Comparison of ENCODE assay signal across 13 cellular contexts in genomic region chr14:70052990-70053389, GRCh38.
A peak's percentile ranks its signal among the peaks of the same experiment; 100 is the strongest.
DNase-seq lines count a peak whose midpoint lies in the region; ATAC-seq and TF ChIP-seq lines count a peak whose summit lies in the region.
"Had no signal": no experiment of that assay in that cellular context is flagged by ENCODE, and none has a peak within 500 bp of the region (broad histone marks: within the 10 kb centered on the region; RNA-seq: fewer than 3 reads in every experiment).

No MANE protein-coding gene starts in this region.

- H3K36me3 ChIP-seq in Karpas-422 (ENCODE audit: insufficient read depth, low read length) (no peaks in the 10 kb centered on the region), left lung (no peaks in the 10 kb centered on the region), lower lobe of right lung (no peaks in the 10 kb centered on the region)

- H3K4me2 ChIP-seq in Karpas-422 (ENCODE audit: low read depth, low read length, poor library complexity, severe bottlenecking): no peak overlapping the region

- peak; percentile 7 for DNase-seq in EL
- peak; percentile 67 for DNase-seq in Karpas-422
- peak; percentile 29 for DNase-seq in astrocyte of the spinal cord (ENCODE audit: low read depth, low spot score)
- no peak for DNase-seq in left lung
- no peak for DNase-seq in DMS53 (lab: John Stamatoyannopoulos, UW)
- no peak for DNase-seq in lower lobe of right lung
- DNase-seq: GF-D8; stimulated activated naive B cell treated with anti-CD40 and anti-IgM and Interleukin-4, amounts not matched to agents 10 μg/mL and 1 μg/mL and 100 μg/mL, for 72 hours had no signal

- H3K9me3 ChIP-seq in Karpas-422 (ENCODE audit: low read length) (no peaks in the 10 kb centered on the region), left lung (no peaks in the 10 kb centered on the region), lower lobe of right lung (no peaks in the 10 kb centered on the region)

- H2AFZ ChIP-seq in Karpas-422 (ENCODE audit: low read length): no peak overlapping the region

- no peak overlapping the region for H3K9ac ChIP-seq in Karpas-422 (ENCODE audit: low read length)

- H3K79me2 ChIP-seq in Karpas-422 (ENCODE audit: low read length): no peaks in the 10 kb centered on the region

- intact Hi-C loops in left lung (cut with DNase I): no loop called here
- intact Hi-C loops in lower lobe of right lung (cut with DNase I): no loop called here

- no peaks in the 10 kb centered on the region for H3K9me2 ChIP-seq in Karpas-422 (replicated peaks; ENCODE audit: insufficient read depth, low read length)

- H3K27me3 ChIP-seq in Karpas-422 (ENCODE audit: low read length) (no peaks in the 10 kb centered on the region), left lung (peaks cover 0 to 25% of the 10 kb centered on the region in 2 donors), lower lobe of right lung (ENCODE audit: low read depth) (peaks cover 6% of the 10 kb centered on the region)

- H3K4me3 ChIP-seq in Karpas-422 (ENCODE audit: low read length): no peak overlapping the region
- no peak overlapping the region for H3K4me3 ChIP-seq in astrocyte of the spinal cord (ENCODE audit: low read depth, low read length)
- H3K4me3 ChIP-seq in left lung: no peak overlapping the region
- no peak overlapping the region for H3K4me3 ChIP-seq in lower lobe of right lung

- in situ Hi-C loops in astrocyte of the spinal cord (cut with HindIII; ENCODE audit: low sequenced_read_pairs): no loop called here

- H3K4me1 ChIP-seq in Karpas-422 (ENCODE audit: low read length): no peaks in the 10 kb centered on the region
- no peaks in the 10 kb centered on the region for H3K4me1 ChIP-seq in left lung
- H3K4me1 ChIP-seq in lower lobe of right lung: no peaks in the 10 kb centered on the region

- ATAC-seq in left lung (peak; percentile 53), GM21515 (IDR thresholded peaks at IDR 0.05; ENCODE audit: unreplicated experiment) (no peak), GM21528 (IDR thresholded peaks at IDR 0.05; ENCODE audit: low FRiP score, unreplicated experiment) (no peak), lower lobe of right lung (no peak)
- ATAC-seq: left colon; right cardiac atrium; stimulated activated naive B cell treated with anti-CD40 and anti-IgM and Interleukin-4, amounts not matched to agents 10 μg/mL and 1 μg/mL and 100 μg/mL, for 72 hours had no signal

- H3K27ac ChIP-seq in Karpas-422 (ENCODE audit: low read length) (no peak overlapping the region), left lung (no peak overlapping the region), lower lobe of right lung (no peak overlapping the region)
- H3K27ac ChIP-seq: VCaP had no signal

- no peaks in the 10 kb centered on the region for H4K20me1 ChIP-seq in Karpas-422 (ENCODE audit: insufficient read depth, low read depth, low read length)

- no peak for TF ChIP-seq CTCF in astrocyte of the spinal cord (IDR thresholded peaks at IDR 0.05; ENCODE audit: low read depth, low read length)
- TF ChIP-seq CTCF in left lung (IDR thresholded peaks at IDR 0.05): no peak
- no peak for TF ChIP-seq CTCF in lower lobe of right lung (IDR thresholded peaks at IDR 0.05)

Comparison
In these comparisons a context has a peak if more than half of its experiments do, and no peak if none do; other contexts are left out.
1. DNase-seq: peak in EL (single experiment), Karpas-422 (single experiment) and astrocyte of the spinal cord (single experiment); none in left lung (0 of 2), DMS53 (single experiment) and lower lobe of right lung (single experiment).